Comparison of ENCODE assay signal across 20 cellular contexts in genomic region chr17:11366451-11366850, GRCh38.
A peak's percentile ranks its signal among the peaks of the same experiment; 100 is the strongest.
DNase-seq lines count a peak whose midpoint lies in the region; ATAC-seq and TF ChIP-seq lines count a peak whose summit lies in the region.
"Had no signal": no experiment of that assay in that cellular context is flagged by ENCODE, and none has a peak within 500 bp of the region (broad histone marks: within the 10 kb centered on the region; RNA-seq: fewer than 3 reads in every experiment).

No MANE protein-coding gene starts in this region.

- H3K9me3 ChIP-seq in esophagus muscularis mucosa: no peaks in the 10 kb centered on the region
- H3K9me3 ChIP-seq: A549, BLaER1, Caco-2 had no signal

- no peak for ATAC-seq in GM19328 (IDR thresholded peaks at IDR 0.05; ENCODE audit: unreplicated experiment)
- ATAC-seq in HG02571 (IDR thresholded peaks at IDR 0.05; ENCODE audit: unreplicated experiment): no peak
- ATAC-seq: A549; CD8-positive, alpha-beta T cell had no signal

- H3K4me1 ChIP-seq in esophagus muscularis mucosa: no peaks in the 10 kb centered on the region
- H3K4me1 ChIP-seq: A549, BLaER1, Caco-2 had no signal

- no peaks in the 10 kb centered on the region for H3K36me3 ChIP-seq in esophagus muscularis mucosa
- H3K36me3 ChIP-seq: BLaER1 had no signal

- no peak overlapping the region for H3K27ac ChIP-seq in esophagus muscularis mucosa (replicated peaks in 1 of 4)
- H3K27ac ChIP-seq: A549, BLaER1, C4-2B, GM23248 had no signal

- TF ChIP-seq EP300 in esophagus muscularis mucosa (IDR thresholded peaks at IDR 0.05): no peak

- no peaks in the 10 kb centered on the region for H3K27me3 ChIP-seq in esophagus muscularis mucosa
- H3K27me3 ChIP-seq: BLaER1 had no signal

- no peak overlapping the region for H3K4me3 ChIP-seq in esophagus muscularis mucosa
- H3K4me3 ChIP-seq: A549, BLaER1, GM23248 had no signal

- TF ChIP-seq CTCF in esophagus muscularis mucosa (IDR thresholded peaks at IDR 0.05): no peak

- no peak for TF ChIP-seq POLR2A in esophagus muscularis mucosa (IDR thresholded peaks at IDR 0.05; ENCODE audit: low read depth)

- 51% methylated on average over 3 of the region's 3 CpGs for WGBS in esophagus muscularis mucosa

- intact Hi-C loops in esophagus muscularis mucosa (cut with DNase I): no loop called here

- peak; percentile 58 for DNase-seq in Ammon's horn (ENCODE audit: low spot score)
- DNase-seq in esophagus muscularis mucosa (ENCODE audit: extremely low spot score): peak; percentile 21
- DNase-seq in pons (ENCODE audit: low spot score): peak; percentile 12
- DNase-seq in superior temporal gyrus (ENCODE audit: extremely low spot score): peak; percentile 32
- no peak for DNase-seq in NCI-H146 (lab: John Stamatoyannopoulos, UW)
- DNase-seq: 8988T; Caco-2; CD4-positive, CD25-positive, alpha-beta regulatory T cell; CD8-positive, alpha-beta T cell; DMS53; DMS79 treated with DMSO at 0.1 percent for 48 hours; GF-D8; GM23248; H7; HCEC 1CT had no signal
